28 cellular contexts compared by ENCODE assay signal in the genomic region with DNA sequence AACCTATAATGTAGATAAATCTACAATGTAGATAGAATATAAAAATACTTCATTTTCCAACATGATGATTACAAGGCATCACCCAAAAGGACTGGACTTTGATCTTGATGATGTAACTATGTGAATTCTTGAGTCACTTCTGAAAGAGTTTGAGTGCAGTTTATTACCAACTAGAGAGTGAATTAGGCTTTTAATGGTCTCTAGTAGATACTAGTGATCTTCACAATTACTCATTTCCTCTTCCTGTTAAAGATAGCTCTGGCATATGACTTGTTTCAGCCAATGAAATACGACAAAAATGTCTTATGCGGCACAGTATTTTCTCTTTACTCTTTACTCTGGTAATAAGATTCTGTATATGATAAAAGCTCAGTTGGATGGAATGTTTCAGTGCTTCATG.
"Had no signal": no experiment of that assay in that cellular context is flagged by ENCODE, and none has a peak within 500 bp of the region (broad histone marks: within the 10 kb centered on the region; RNA-seq: fewer than 3 reads in every experiment).

No MANE protein-coding gene starts in this region.

- H3K4me1 ChIP-seq: breast epithelium, prostate gland, uterus had no signal

- H3K4me3 ChIP-seq: breast epithelium, ovary, prostate gland, skin epidermis, uterus had no signal

- FAIRE-seq: keratinocyte had no signal

- DNase-seq: activated CD4-positive, alpha-beta memory T cell treated with anti-CD3 and anti-CD28 coated beads for 36 hours; activated CD4-positive, alpha-beta T cell treated with anti-CD3 and anti-CD28 coated beads, Interleukin-2, amount 10 ng/mL, durations not matched to agents 24 days and 14 days; activated CD4-positive, CD25-positive, alpha-beta regulatory T cell treated with anti-CD3 and anti-CD28 coated beads, Interleukin-2, amount 50 U/mL, for 72 hours; activated gamma-delta T cell treated with Interleukin-2 at 50 U/mL for 16 hours; activated naive CD4-positive, alpha-beta T cell treated with anti-CD3 and anti-CD28 coated beads, Interleukin-2, amount 50 U/mL, for 16 hours; activated T-cell treated with anti-CD3 and anti-CD28 coated beads, Interleukin-2, amount 50 U/mL, for 4 hours; central memory CD4-positive, alpha-beta T cell; foreskin fibroblast; head of caudate nucleus; hippocampal formation; left cardiac atrium; left ventricle myocardium superior; ovary; retina; stimulated activated CD4-positive, alpha-beta T cell treated with anti-CD3 and anti-CD28 coated beads, Interleukin-4, amount 100 ng/mL, for 24 hours; stimulated activated naive CD8-positive, alpha-beta T cell treated with anti-CD3 and anti-CD28 coated beads, Interleukin-15, amount 100 ng/mL, for 72 hours; substantia nigra; T-helper 9 cell; uterus had no signal

- H3K9me3 ChIP-seq: breast epithelium, neutrophil, ovary, prostate gland, uterus had no signal

- ATAC-seq: activated T-cell treated with anti-CD3 and anti-CD28 coated beads, Interleukin-2, amount 50 U/mL, for 4 hours; activated T-helper 17 cell treated with anti-CD3 and anti-CD28 coated beads, Interleukin-2, amount 50 U/mL, for 72 hours; esophagus mucosa; left cardiac atrium; left ventricle myocardium superior; sciatic nerve; stimulated activated memory B cell treated with anti-CD40 and anti-IgM and Interleukin-4, amounts not matched to agents 10 μg/mL and 1 μg/mL and 100 μg/mL, for 72 hours; stimulated activated naive CD8-positive, alpha-beta T cell treated with anti-CD3 and anti-CD28 coated beads, Interleukin-15, amount 100 ng/mL, for 72 hours had no signal

- H3K27me3 ChIP-seq: breast epithelium, neutrophil, ovary, uterus had no signal

- H3K36me3 ChIP-seq: breast epithelium, neutrophil, ovary, prostate gland, uterus had no signal

- H3K27ac ChIP-seq: breast epithelium, neutrophil, ovary, prostate gland, skin epidermis, uterus had no signal
